ENCODE assay signal across 8 cellular contexts in genomic region chr4:169619518-169619957, GRCh38. TPM values are rescaled to one million over a fixed set of nuclear protein-coding genes. Genes with fewer than 3 reads are reported as not detected.
A peak's percentile ranks its signal among the peaks of the same experiment; 100 is the strongest.
DNase-seq lines count a peak whose midpoint lies in the region; ATAC-seq and TF ChIP-seq lines count a peak whose summit lies in the region.

No MANE protein-coding gene starts in this region.

- peaks cover 7 to 14% of the 10 kb centered on the region in 2 donors for H3K4me1 ChIP-seq in muscle layer of duodenum (ENCODE audit: control insufficient read depth in 1 of 2, insufficient read depth in 2 of 2, low read length in 2 of 2)
- H3K4me1 ChIP-seq in upper lobe of left lung = peaks cover 14 to 28% (median 26%) of the 10 kb centered on the region in 4 donors

- H3K36me3 Mint-ChIP-seq in CD4-positive, alpha-beta T cell (ENCODE audit: low read depth) = peaks cover 17% of the 10 kb centered on the region

- TF ChIP-seq CTCF in CD4-positive, alpha-beta T cell (IDR thresholded peaks at IDR 0.05) = peak; percentile 68
- TF ChIP-seq CTCF in upper lobe of left lung (IDR thresholded peaks at IDR 0.05) = peak in 5 of 6 experiments; percentile 42 to 60 (median 55)

- peak overlapping the region; percentile 98 for H3K4me3 Mint-ChIP-seq in CD4-positive, alpha-beta T cell

- TF ChIP-seq POLR2A in upper lobe of left lung (IDR thresholded peaks at IDR 0.05) = no peak

- 1% methylated on average over 12 of the region's 12 CpGs for WGBS in upper lobe of left lung, 2 donors

- H3K27me3 Mint-ChIP-seq in CD4-positive, alpha-beta T cell = no peaks in the 10 kb centered on the region

- H3K9me3 ChIP-seq in CD4-positive, alpha-beta T cell (ENCODE audit: control insufficient read depth, low read length) = no peaks in the 10 kb centered on the region
- no peaks in the 10 kb centered on the region for H3K9me3 ChIP-seq in muscle layer of duodenum (ENCODE audit: control insufficient read depth in 1 of 2, low read length in 2 of 2)
- no peaks in the 10 kb centered on the region for H3K9me3 ChIP-seq in upper lobe of left lung

- H3K27ac Mint-ChIP-seq in CD4-positive, alpha-beta T cell = peak overlapping the region; percentile 98

- CTCF ChIA-PET in CD4-positive, alpha-beta T cell (lab: Charles Lee) = interaction anchor here (0.7 to 3.9 kb wide), 4 partner anchors 14 to 609 kb away, joined by 3 to 20 read pairs (median 4); partner anchors contain the start of gene CBR4

- H3K4me3 ChIP-seq in muscle layer of duodenum (ENCODE audit: low read depth in 1 of 2, low read length in 2 of 2) (peak overlapping the region; percentile 73 to 97), upper lobe of left lung (peak overlapping the region; percentile 53 to 69 (median 64))

- H3K9me3 Mint-ChIP-seq in CD4-positive, alpha-beta T cell = no peaks in the 10 kb centered on the region

- H3K27me3 ChIP-seq in CD4-positive, alpha-beta T cell (ENCODE audit: control insufficient read depth, insufficient read depth, low read length) = no peaks in the 10 kb centered on the region
- H3K27me3 ChIP-seq in muscle layer of duodenum (ENCODE audit: low read depth, low read length) = no peaks in the 10 kb centered on the region
- H3K27me3 ChIP-seq in upper lobe of left lung = no peaks in the 10 kb centered on the region

- peak; percentile 28 to 54 (median 39) for DNase-seq in CD4-positive, alpha-beta T cell
- peak; percentile 46 for DNase-seq in NOMO-1 treated with DMSO at 0.1 percent for 48 hours (lab: John Stamatoyannopoulos, UW; ENCODE audit: unreplicated experiment)
- peak; percentile 38 for DNase-seq in activated T-cell treated with anti-CD3 and anti-CD28 coated beads for 4 hours
- peak in 1 of 2 donors; percentile 73 for DNase-seq in upper lobe of left lung

- H3K27ac ChIP-seq in CD4-positive, alpha-beta T cell (ENCODE audit: low read depth, low read length) = peak overlapping the region; percentile 94
- H3K27ac ChIP-seq in muscle layer of duodenum (ENCODE audit: low read length) (peak overlapping the region; percentile 100), upper lobe of left lung (peak overlapping the region; percentile 87 to 97 (median 94))

- H3K36me3 ChIP-seq in muscle layer of duodenum (ENCODE audit: control insufficient read depth in 1 of 2, insufficient read depth in 2 of 2, low read length in 2 of 2) = no peaks in the 10 kb centered on the region
- no peaks in the 10 kb centered on the region for H3K36me3 ChIP-seq in upper lobe of left lung

- H3K4me1 Mint-ChIP-seq in CD4-positive, alpha-beta T cell (ENCODE audit: low read depth) = peaks cover 70% of the 10 kb centered on the region

- no peak for TF ChIP-seq EP300 in upper lobe of left lung (IDR thresholded peaks at IDR 0.05)

- ATAC-seq in CD4-positive, alpha-beta T cell (ENCODE audit: poor library complexity) = peak; percentile 48
- peak; percentile 40 for ATAC-seq in GM19328 (IDR thresholded peaks at IDR 0.05; ENCODE audit: unreplicated experiment)
- peak; percentile 48 for ATAC-seq in HG03378 (IDR thresholded peaks at IDR 0.05; ENCODE audit: unreplicated experiment)
- peak; percentile 60 for ATAC-seq in esophagus mucosa
- peak; percentile 71 to 84 for ATAC-seq in upper lobe of left lung (ENCODE audit: low FRiP score in 2 of 2)

- intact Hi-C loops in CD4-positive, alpha-beta T cell (cut with DNase I, micrococcal nuclease) = loop anchor here in 1 of 2 experiments (5.0 to 10.0 kb wide), 3 partner anchors 428 to 1305 kb away; partner anchors contain the start of gene DDX60

- POLR2A ChIA-PET in CD4-positive, alpha-beta T cell (lab: Charles Lee) = interaction anchor here (0.7 to 2.8 kb wide), 7 partner anchors 8 to 609 kb away, joined by 3 to 19 read pairs (median 9); partner anchors contain the start of genes CBR4, MFAP3L and NEK1

RNA-seq across cellular contexts. Expression of gene CLCN3, which starts 0.8 kb away (rescaled TPM):
- 1 to 10 TPM; 9.0 to 9.2 TPM for total RNA-seq in CD4-positive, alpha-beta T cell
- total RNA-seq in esophagus mucosa = 50.4 TPM
- 10 to 100 TPM; 16.2 to 54.4 (median 30.4) TPM for total RNA-seq in upper lobe of left lung

RNA-seq across cellular contexts. Expression of gene NEK1, which starts 7.2 kb away (rescaled TPM):
- total RNA-seq in CD4-positive, alpha-beta T cell = 10 to 100 TPM in 1 of 2 experiments, 1 to 10 TPM in 1; 9.5 to 10.2 TPM
- total RNA-seq in esophagus mucosa (6.9 TPM), upper lobe of left lung (10 to 100 TPM in 3 of 6 donors, 1 to 10 TPM in 3; 6.9 to 24.2 (median 10.3) TPM)
